Comparison of ENCODE assay signal across 19 cellular contexts in the genomic region with DNA sequence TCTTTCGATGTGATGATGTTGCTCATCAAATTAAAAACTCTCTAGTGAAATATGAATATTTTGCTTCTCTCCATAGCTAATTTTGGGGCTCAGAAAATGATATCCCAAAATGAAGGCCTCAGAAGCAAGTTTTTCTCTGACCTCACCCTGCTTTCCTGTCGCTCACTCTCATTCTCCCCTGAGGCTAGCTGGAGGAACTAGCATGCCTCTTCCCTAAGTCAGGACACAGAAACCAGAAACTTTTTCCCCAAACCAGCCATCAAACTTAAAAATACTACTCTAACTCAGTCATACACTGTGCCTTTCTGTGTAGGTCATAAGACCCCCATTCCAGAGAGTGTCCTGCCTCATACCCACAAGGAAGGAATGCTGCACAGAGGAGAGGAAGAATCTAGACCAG.
DNase-seq lines count a peak whose midpoint lies in the region; ATAC-seq and TF ChIP-seq lines count a peak whose summit lies in the region.
"Had no signal": no experiment of that assay in that cellular context is flagged by ENCODE, and none has a peak within 500 bp of the region (broad histone marks: within the 10 kb centered on the region; RNA-seq: fewer than 3 reads in every experiment).

No MANE protein-coding gene starts in this region.

- H3K4me3 ChIP-seq in HUES64 (ENCODE audit: low read length) (no peak overlapping the region), smooth muscle cell (no peak overlapping the region)
- H3K4me3 ChIP-seq: BLaER1, MG63 had no signal

- peaks cover 12% of the 10 kb centered on the region for H3K4me1 ChIP-seq in HUES64 (ENCODE audit: insufficient read depth, low read length)
- peaks cover 16% of the 10 kb centered on the region for H3K4me1 ChIP-seq in foreskin keratinocyte
- H3K4me1 ChIP-seq in smooth muscle cell (ENCODE audit: low read depth): no peaks in the 10 kb centered on the region
- H3K4me1 ChIP-seq: BLaER1 had no signal

- H3K9ac ChIP-seq in HUES64 (ENCODE audit: low read depth, low read length): no peak overlapping the region
- H3K9ac ChIP-seq in smooth muscle cell (ENCODE audit: low read depth): no peak overlapping the region
- H3K9ac ChIP-seq: BLaER1 had no signal

- ATAC-seq in foreskin keratinocyte (peak; percentile 76), GM19463 (IDR thresholded peaks at IDR 0.05; ENCODE audit: unreplicated experiment) (no peak), Right ventricle myocardium inferior (no peak)

- no peaks in the 10 kb centered on the region for H3K79me2 ChIP-seq in smooth muscle cell (ENCODE audit: low read depth)

- no peaks in the 10 kb centered on the region for H3F3A ChIP-seq in smooth muscle cell (ENCODE audit: low read depth)

- no peaks in the 10 kb centered on the region for H3K27me3 ChIP-seq in HUES64 (ENCODE audit: insufficient read depth, low read length)
- no peaks in the 10 kb centered on the region for H3K27me3 ChIP-seq in foreskin keratinocyte
- H3K27me3 ChIP-seq in smooth muscle cell (ENCODE audit: low read depth): no peaks in the 10 kb centered on the region
- H3K27me3 ChIP-seq: BLaER1, MG63 had no signal

- H3K4me2 ChIP-seq in smooth muscle cell: no peak overlapping the region
- H3K4me2 ChIP-seq: BLaER1 had no signal

- H3K9me3 ChIP-seq in HUES64 (ENCODE audit: insufficient read depth, low read depth, low read length) (no peaks in the 10 kb centered on the region), smooth muscle cell (replicated peaks; ENCODE audit: low read depth) (no peaks in the 10 kb centered on the region)
- H3K9me3 ChIP-seq: BLaER1, MG63 had no signal

- H3K27ac ChIP-seq in HUES64 (ENCODE audit: low read depth, low read length): peak overlapping the region; percentile 84
- no peak overlapping the region for H3K27ac ChIP-seq in foreskin keratinocyte
- peak overlapping the region; percentile 59 for H3K27ac ChIP-seq in smooth muscle cell (ENCODE audit: low read depth)
- H3K27ac ChIP-seq: BLaER1 had no signal

- WGBS in HUES64: 88% methylated on average over 2 of the region's 2 CpGs
- WGBS in smooth muscle cell (ENCODE audit: low lambda C conversion rate): 91% methylated on average over 2 of the region's 2 CpGs

- intact Hi-C loops in Right ventricle myocardium inferior (cut with DNase I): no loop called here

- H2AFZ ChIP-seq in smooth muscle cell (ENCODE audit: low read depth): no peak overlapping the region

- no peaks in the 10 kb centered on the region for H3K36me3 ChIP-seq in HUES64 (ENCODE audit: insufficient read depth, low read length)
- no peaks in the 10 kb centered on the region for H3K36me3 ChIP-seq in smooth muscle cell (ENCODE audit: low read depth)
- H3K36me3 ChIP-seq: BLaER1, MG63 had no signal

- TF ChIP-seq CTCF in foreskin keratinocyte (conservative IDR thresholded peaks at IDR 0.05): no peak
- TF ChIP-seq CTCF in smooth muscle cell (IDR thresholded peaks at IDR 0.05; ENCODE audit: borderline replicate concordance, insufficient read depth, poor library complexity, severe bottlenecking): no peak

- DNase-seq in amniotic stem cell (lab: John Stamatoyannopoulos, UW) (peak; percentile 7), foreskin keratinocyte (peak in 1 of 2 donors; percentile 70), smooth muscle cell (lab: John Stamatoyannopoulos, UW; ENCODE audit: unreplicated experiment) (no peak), Right ventricle myocardium inferior (ENCODE audit: missing footprints) (no peak), amygdala (lab: John Stamatoyannopoulos, UW) (no peak)
- DNase-seq: CD4-positive, alpha-beta memory T cell; Karpas-422; MG63; NCI-H1048; NCI-H146; NCI-H2081; NCI-H2171 treated with DMSO at 0.1 percent for 48 hours; NCI-H510A; NCI-H774; OCI-M1; SIG-M5 had no signal

- no peaks in the 10 kb centered on the region for H4K20me1 ChIP-seq in smooth muscle cell (ENCODE audit: low read depth)
- H4K20me1 ChIP-seq: BLaER1 had no signal
